15 cellular contexts compared by ENCODE assay signal in genomic region chr17:45290269-45290765, GRCh38. TPM values are rescaled to one million over a fixed set of nuclear protein-coding genes. Genes with fewer than 3 reads are reported as not detected.
DNase-seq lines count a peak whose midpoint lies in the region; ATAC-seq and TF ChIP-seq lines count a peak whose summit lies in the region.
"Had no signal": no experiment of that assay in that cellular context is flagged by ENCODE, and none has a peak within 500 bp of the region (broad histone marks: within the 10 kb centered on the region; RNA-seq: fewer than 3 reads in every experiment).

No MANE protein-coding gene starts in this region.

- H3K36me3 Mint-ChIP-seq in activated naive CD4-positive, alpha-beta T cell treated with anti-CD3 and anti-CD28 coated beads, Interleukin-2, amount 10 ng/mL, durations not matched to agents 7 days and 5 days = peaks cover 27% of the 10 kb centered on the region
- peaks cover 48% of the 10 kb centered on the region for H3K36me3 Mint-ChIP-seq in activated CD4-positive, alpha-beta memory T cell treated with anti-CD3 and anti-CD28 coated beads for 36 hours

- intact Hi-C loops in activated CD4-positive, alpha-beta memory T cell treated with anti-CD3 and anti-CD28 coated beads for 36 hours (cut with micrococcal nuclease) = no loop called here

- no peak for TF ChIP-seq EP300 in gastroesophageal sphincter (IDR thresholded peaks at IDR 0.05)

- H3K9me3 ChIP-seq in gastroesophageal sphincter = no peaks in the 10 kb centered on the region
- H3K9me3 ChIP-seq: uterus had no signal

- POLR2A ChIA-PET in activated CD4-positive, alpha-beta memory T cell treated with anti-CD3 and anti-CD28 coated beads for 36 hours (lab: Charles Lee) = no interaction called here

- H3K27me3 ChIP-seq in gastroesophageal sphincter = no peaks in the 10 kb centered on the region
- H3K27me3 ChIP-seq: uterus had no signal

- H3K4me3 Mint-ChIP-seq in activated naive CD4-positive, alpha-beta T cell treated with anti-CD3 and anti-CD28 coated beads, Interleukin-2, amount 10 ng/mL, durations not matched to agents 7 days and 5 days = no peak overlapping the region
- no peak overlapping the region for H3K4me3 Mint-ChIP-seq in activated CD4-positive, alpha-beta memory T cell treated with anti-CD3 and anti-CD28 coated beads for 36 hours
- H3K4me3 Mint-ChIP-seq in stimulated activated naive CD8-positive, alpha-beta T cell treated with anti-CD3 and anti-CD28 coated beads, Interleukin-15, amount 100 ng/mL, for 72 hours = no peak overlapping the region

- DNase-seq in activated naive CD4-positive, alpha-beta T cell treated with anti-CD3 and anti-CD28 coated beads, Interleukin-2, amount 10 ng/mL, durations not matched to agents 7 days and 5 days = no peak
- no peak for DNase-seq in activated naive CD4-positive, alpha-beta T cell (lab: John Stamatoyannopoulos, UW)
- no peak for DNase-seq in activated CD4-positive, alpha-beta memory T cell treated with anti-CD3 and anti-CD28 coated beads for 36 hours
- no peak for DNase-seq in stimulated activated naive CD8-positive, alpha-beta T cell treated with anti-CD3 and anti-CD28 coated beads, Interleukin-15, amount 100 ng/mL, for 72 hours
- no peak for DNase-seq in left lobe of liver (ENCODE audit: low spot score)
- DNase-seq in amniotic stem cell (lab: John Stamatoyannopoulos, UW) = no peak
- DNase-seq: activated gamma-delta T cell, DND-41, NCI-H2081, uterus had no signal

- no peak for TF ChIP-seq POLR2A in gastroesophageal sphincter (IDR thresholded peaks at IDR 0.05)

- WGBS in gastroesophageal sphincter (ENCODE audit: low coverage in 1 of 2), 2 donors = 72 to 84% methylated on average over 5 to 11 of the region's 11 CpGs

- TF ChIP-seq CTCF in gastroesophageal sphincter (IDR thresholded peaks at IDR 0.05) = no peak

- peaks cover 33 to 98% (median 81%) of the 10 kb centered on the region in 3 donors for H3K4me1 ChIP-seq in gastroesophageal sphincter

- peak overlapping the region; percentile 74 for H3K27ac Mint-ChIP-seq in activated naive CD4-positive, alpha-beta T cell treated with anti-CD3 and anti-CD28 coated beads, Interleukin-2, amount 10 ng/mL, durations not matched to agents 7 days and 5 days
- H3K27ac Mint-ChIP-seq in activated CD4-positive, alpha-beta memory T cell treated with anti-CD3 and anti-CD28 coated beads for 36 hours = peak overlapping the region; percentile 24
- peak overlapping the region; percentile 65 to 94 for H3K27ac Mint-ChIP-seq in stimulated activated naive CD8-positive, alpha-beta T cell treated with anti-CD3 and anti-CD28 coated beads, Interleukin-15, amount 100 ng/mL, for 72 hours

- H3K4me1 Mint-ChIP-seq in activated naive CD4-positive, alpha-beta T cell treated with anti-CD3 and anti-CD28 coated beads, Interleukin-2, amount 10 ng/mL, durations not matched to agents 7 days and 5 days = peaks cover 30% of the 10 kb centered on the region
- peaks cover 41% of the 10 kb centered on the region for H3K4me1 Mint-ChIP-seq in activated CD4-positive, alpha-beta memory T cell treated with anti-CD3 and anti-CD28 coated beads for 36 hours (ENCODE audit: low read depth)
- peaks cover 54% of the 10 kb centered on the region for H3K4me1 Mint-ChIP-seq in stimulated activated naive CD8-positive, alpha-beta T cell treated with anti-CD3 and anti-CD28 coated beads, Interleukin-15, amount 100 ng/mL, for 72 hours

- ATAC-seq in gastroesophageal sphincter (no peak), HG03432 (IDR thresholded peaks at IDR 0.05; ENCODE audit: unreplicated experiment) (no peak), left lobe of liver (no peak)
- ATAC-seq in stimulated activated naive CD8-positive, alpha-beta T cell treated with anti-CD3 and anti-CD28 coated beads, Interleukin-15, amount 100 ng/mL, for 72 hours = no peak
- ATAC-seq: activated CD4-positive, CD25-positive, alpha-beta regulatory T cell treated with anti-CD3 and anti-CD28 coated beads, Interleukin-2, amount 50 U/mL, for 24 hours had no signal

- H3K4me3 ChIP-seq in gastroesophageal sphincter = no peak overlapping the region
- H3K4me3 ChIP-seq: uterus had no signal

- no peaks in the 10 kb centered on the region for H3K27me3 Mint-ChIP-seq in activated naive CD4-positive, alpha-beta T cell treated with anti-CD3 and anti-CD28 coated beads, Interleukin-2, amount 10 ng/mL, durations not matched to agents 7 days and 5 days
- H3K27me3 Mint-ChIP-seq in activated CD4-positive, alpha-beta memory T cell treated with anti-CD3 and anti-CD28 coated beads for 36 hours = no peaks in the 10 kb centered on the region
- no peaks in the 10 kb centered on the region for H3K27me3 Mint-ChIP-seq in stimulated activated naive CD8-positive, alpha-beta T cell treated with anti-CD3 and anti-CD28 coated beads, Interleukin-15, amount 100 ng/mL, for 72 hours

- H3K27ac ChIP-seq in gastroesophageal sphincter = peak overlapping the region; percentile 7 to 96 (median 85)
- H3K27ac ChIP-seq: uterus had no signal

- CTCF ChIA-PET in activated naive CD4-positive, alpha-beta T cell treated with anti-CD3 and anti-CD28 coated beads, Interleukin-2, amount 10 ng/mL, durations not matched to agents 7 days and 5 days (lab: Charles Lee) = interaction anchor here (0.7 kb wide), 1 partner anchor 13 kb away, joined by 3 read pairs; no protein-coding TSS in a partner anchor
- CTCF ChIA-PET in activated CD4-positive, alpha-beta memory T cell treated with anti-CD3 and anti-CD28 coated beads for 36 hours (lab: Charles Lee) = interaction anchor here (6.9 kb wide), 1 partner anchor 13 kb away, joined by 36 read pairs; no protein-coding TSS in a partner anchor

- no peaks in the 10 kb centered on the region for H3K9me3 Mint-ChIP-seq in activated naive CD4-positive, alpha-beta T cell treated with anti-CD3 and anti-CD28 coated beads, Interleukin-2, amount 10 ng/mL, durations not matched to agents 7 days and 5 days
- no peaks in the 10 kb centered on the region for H3K9me3 Mint-ChIP-seq in activated CD4-positive, alpha-beta memory T cell treated with anti-CD3 and anti-CD28 coated beads for 36 hours
- no peaks in the 10 kb centered on the region for H3K9me3 Mint-ChIP-seq in stimulated activated naive CD8-positive, alpha-beta T cell treated with anti-CD3 and anti-CD28 coated beads, Interleukin-15, amount 100 ng/mL, for 72 hours

- H3K36me3 ChIP-seq in gastroesophageal sphincter = peaks cover 0 to 46% of the 10 kb centered on the region in 2 donors
- H3K36me3 ChIP-seq: uterus had no signal

RNA-seq across cellular contexts. Expression of gene MAP3K14, which starts 26.5 kb away (rescaled TPM):
- total RNA-seq in activated CD4-positive, alpha-beta memory T cell treated with anti-CD3 and anti-CD28 coated beads for 36 hours = 10 to 100 TPM; 62.9 to 65.0 TPM
- total RNA-seq in gastroesophageal sphincter = 10 to 100 TPM in 3 of 4 donors, 1 to 10 TPM in 1; 8.5 to 17.5 (median 13.5) TPM
- 6.9 TPM for total RNA-seq in left lobe of liver

RNA-seq across cellular contexts. Expression of gene SPATA32, which starts 28.4 kb away (rescaled TPM):
- total RNA-seq in activated CD4-positive, alpha-beta memory T cell treated with anti-CD3 and anti-CD28 coated beads for 36 hours = under 1 TPM in 1 of 2 experiments, not detected in 1; 0.12 TPM
- total RNA-seq in gastroesophageal sphincter (not detected), left lobe of liver (not detected)
- total RNA-seq: frontal cortex, kidney, uterus had no signal

Comparison
In these comparisons a context has a peak if more than half of its experiments do, and no peak if none do; other contexts are left out.
1. H3K27ac Mint-ChIP-seq: peak in every context shown above with its lines; median percentile 80 in stimulated activated naive CD8-positive, alpha-beta T cell treated with anti-CD3 and anti-CD28 coated beads, Interleukin-15, amount 100 ng/mL, for 72 hours; 74 in activated naive CD4-positive, alpha-beta T cell treated with anti-CD3 and anti-CD28 coated beads, Interleukin-2, amount 10 ng/mL, durations not matched to agents 7 days and 5 days; 24 in activated CD4-positive, alpha-beta memory T cell treated with anti-CD3 and anti-CD28 coated beads for 36 hours.